ENCODE assay signal across 12 cellular contexts in genomic region chr11:15967966-15968365, GRCh38.
DNase-seq lines count a peak whose midpoint lies in the region; ATAC-seq, FAIRE-seq and TF ChIP-seq lines count a peak whose summit lies in the region.
"Had no signal": no experiment of that assay in that cellular context is flagged by ENCODE, and none has a peak within 500 bp of the region (broad histone marks: within the 10 kb centered on the region; RNA-seq: fewer than 3 reads in every experiment).

No MANE protein-coding gene starts in this region.

- SMC1A ChIA-PET in GM12878 (lab: Charles Lee; ENCODE audit: uncharacterized antibody, unreplicated experiment), result interaction anchor here (1.1 to 1.9 kb wide), 2 partner anchors 13 to 20 kb away, joined by 3 to 5 read pairs; no protein-coding TSS in a partner anchor

- H3K4me1 Mint-ChIP-seq in HFFc6 (ENCODE audit: low read depth), result peaks cover 36% of the 10 kb centered on the region
- H3K4me1 Mint-ChIP-seq: stimulated activated naive CD8-positive, alpha-beta T cell treated with anti-CD3 and anti-CD28 coated beads, Interleukin-15, amount 100 ng/mL, for 72 hours had no signal

- whole genome bisulfite sequencing in GM12878 (ENCODE audit: insufficient coverage, insufficient replicate concordance, low lambda C conversion rate, missing lambda C conversion rate), result 60% methylated on average over 2 of the region's 2 CpGs

- BruUV-seq in GM12878 (replicated peaks; lab: Mats Ljungman, UMichigan), result no TSS peak

- intact Hi-C loops in GM12878 (cut with micrococcal nuclease; ENCODE audit: unreplicated experiment), result no loop called here
- intact Hi-C loops in Right ventricle myocardium superior (cut with DNase I), result no loop called here

- POLR2A ChIA-PET in GM12878 (lab: Charles Lee), result interaction anchor here (0.7 kb wide), 1 partner anchor 14 kb away, joined by 3 read pairs; no protein-coding TSS in a partner anchor

- FAIRE-seq in GM12878 (lab: Jason Lieb, UNC) (no peak), RCC 7860 (lab: Jason Lieb, UNC) (no peak)

- TF ChIP-seq CTCF in HFFc6 (IDR thresholded peaks at IDR 0.05), result no peak
- no peak for TF ChIP-seq CTCF in GM12878 (IDR thresholded peaks at IDR 0.05 in 2 of 3, conservative IDR thresholded peaks at IDR 0.05 in 1 of 3; ENCODE audit: control insufficient read depth in 2 of 3, extremely low read depth in 1 of 3, insufficient read depth in 1 of 3, low read depth in 3 of 3, low read length in 3 of 3)
- TF ChIP-seq CTCF in GM13976 (IDR thresholded peaks at IDR 0.05; ENCODE audit: borderline replicate concordance, control extremely low read depth, extremely low read depth, insufficient read depth, missing control alignments), result no peak

- ATAC-seq in GM12878, result no peak
- ATAC-seq in Right ventricle myocardium superior (ENCODE audit: poor library complexity), result peak; percentile 31
- ATAC-seq: activated T-helper 17 cell treated with anti-CD3 and anti-CD28 coated beads, Interleukin-2, amount 50 U/mL, for 72 hours; stimulated activated naive CD8-positive, alpha-beta T cell treated with anti-CD3 and anti-CD28 coated beads, Interleukin-15, amount 100 ng/mL, for 72 hours had no signal

- no peak for TF ChIP-seq EP300 in GM12878 (IDR thresholded peaks at IDR 0.05; ENCODE audit: borderline replicate concordance in 1 of 2, control insufficient read depth in 1 of 2, low read depth in 2 of 2, low read length in 2 of 2)

- H3K36me3 Mint-ChIP-seq in HFFc6 (ENCODE audit: low read depth), result no peaks in the 10 kb centered on the region

- no peak for TF ChIP-seq POLR2A in GM12878 (IDR thresholded peaks at IDR 0.05; ENCODE audit: low read depth, low read length)

- CTCF ChIA-PET in GM12878 (lab: Yijun Ruan, JAX), result interaction anchor here (1.4 kb wide), 1 partner anchor 20 kb away, joined by 5 read pairs; no protein-coding TSS in a partner anchor

- H3K4me3 ChIP-seq in GM12878 (no peak overlapping the region), skin epidermis (no peak overlapping the region), SJCRH30 (no peak overlapping the region)

- H3K27ac ChIP-seq in GM12878 (ENCODE audit: control insufficient read depth, insufficient read depth) (no peak overlapping the region), skin epidermis (peak overlapping the region in 19 of 21 experiments; percentile 47 to 86 (median 68)), SJCRH30 (no peak overlapping the region)

- no peaks in the 10 kb centered on the region; the same call in 1 of the 2 replicates for H3K27me3 Mint-ChIP-seq in HFFc6 (ENCODE audit: insufficient read depth)
- H3K27me3 Mint-ChIP-seq: activated T-helper 17 cell treated with anti-CD3 and anti-CD28 coated beads, Interleukin-2, amount 50 U/mL, for 72 hours; stimulated activated naive CD8-positive, alpha-beta T cell treated with anti-CD3 and anti-CD28 coated beads, Interleukin-15, amount 100 ng/mL, for 72 hours had no signal

- H3K36me3 ChIP-seq in GM12878 (ENCODE audit: control insufficient read depth in 2 of 2, insufficient read depth in 2 of 2, low read length in 1 of 2), result no peaks in the 10 kb centered on the region
- H3K36me3 ChIP-seq in SJCRH30, result no peaks in the 10 kb centered on the region

- no peak for DNase-seq in HFFc6
- DNase-seq in GM12878 (ENCODE audit: low read depth, low spot score), result no peak
- DNase-seq in Right ventricle myocardium superior, result no peak
- no peak for DNase-seq in SJCRH30
- DNase-seq in GM13976 (ENCODE audit: low spot score), result no peak
- DNase-seq in RCC 7860 (ENCODE audit: low spot score), result no peak
- no peak for DNase-seq in NCI-H2227 treated with DMSO at 0.1 percent for 48 hours (lab: John Stamatoyannopoulos, UW)
- DNase-seq: NCI-H1694; stimulated activated naive CD8-positive, alpha-beta T cell treated with anti-CD3 and anti-CD28 coated beads, Interleukin-15, amount 100 ng/mL, for 72 hours had no signal

- H3K4me1 ChIP-seq in GM12878 (ENCODE audit: control insufficient read depth, insufficient read depth, low read length), result no peaks in the 10 kb centered on the region
- peaks cover 3% of the 10 kb centered on the region; the same call in 1 of the 2 replicates for H3K4me1 ChIP-seq in SJCRH30

- no peak overlapping the region for H2AFZ ChIP-seq in GM12878 (ENCODE audit: control insufficient read depth, low read depth, low read length)

- RAD21 ChIA-PET in GM12878 (lab: Charles Lee; ENCODE audit: unreplicated experiment), result interaction anchor here (0.9 kb wide), 1 partner anchor 23 kb away, joined by 3 read pairs; no protein-coding TSS in a partner anchor

- no peak overlapping the region for H3K4me3 Mint-ChIP-seq in HFFc6
- H3K4me3 Mint-ChIP-seq: activated T-helper 17 cell treated with anti-CD3 and anti-CD28 coated beads, Interleukin-2, amount 50 U/mL, for 72 hours; stimulated activated naive CD8-positive, alpha-beta T cell treated with anti-CD3 and anti-CD28 coated beads, Interleukin-15, amount 100 ng/mL, for 72 hours; T-helper 2 cell treated with Interferon-gamma antibody and Interleukin-4, amounts not matched to agents 5 μg/mL and 100 μg/mL, for 36 hours had no signal

- H3K9me3 Mint-ChIP-seq in HFFc6, result no peaks in the 10 kb centered on the region
- H3K9me3 Mint-ChIP-seq: T-helper 2 cell treated with Interferon-gamma antibody and Interleukin-4, amounts not matched to agents 5 μg/mL and 100 μg/mL, for 36 hours had no signal

- TF ChIP-seq RAD21 in GM12878 (IDR thresholded peaks at IDR 0.05; ENCODE audit: insufficient read depth, low read depth, low read length), result no peak

- in situ Hi-C loops in GM12878 (cut with MboI), result no loop called here
- in situ Hi-C loops in GM13976 (cut with MboI; ENCODE audit: low sequenced_read_pairs, unreplicated experiment), result no loop called here

- H3K9me3 ChIP-seq in GM12878 (replicated peaks; ENCODE audit: control insufficient read depth, insufficient read depth, low read length) (no peaks in the 10 kb centered on the region), SJCRH30 (replicated peaks) (no peaks in the 10 kb centered on the region)

- no peak overlapping the region for H3K4me2 ChIP-seq in GM12878 (ENCODE audit: control insufficient read depth, insufficient read depth)

- no peaks in the 10 kb centered on the region for H4K20me1 ChIP-seq in GM12878 (ENCODE audit: control insufficient read depth, insufficient read depth)

- H3K79me2 ChIP-seq in GM12878 (ENCODE audit: control insufficient read depth, insufficient read depth, low read length), result no peaks in the 10 kb centered on the region

- H3K9ac ChIP-seq in GM12878 (ENCODE audit: control insufficient read depth, insufficient read depth, low read length), result no peak overlapping the region

- peak overlapping the region; percentile 14 for H3K27ac Mint-ChIP-seq in HFFc6
- H3K27ac Mint-ChIP-seq: activated T-helper 17 cell treated with anti-CD3 and anti-CD28 coated beads, Interleukin-2, amount 50 U/mL, for 72 hours; stimulated activated naive CD8-positive, alpha-beta T cell treated with anti-CD3 and anti-CD28 coated beads, Interleukin-15, amount 100 ng/mL, for 72 hours; T-helper 2 cell treated with Interferon-gamma antibody and Interleukin-4, amounts not matched to agents 5 μg/mL and 100 μg/mL, for 36 hours had no signal

- no peaks in the 10 kb centered on the region for H3K27me3 ChIP-seq in GM12878 (replicated peaks in 1 of 2; ENCODE audit: control insufficient read depth in 2 of 2, insufficient read depth in 2 of 2, low read length in 1 of 2)
- no peaks in the 10 kb centered on the region for H3K27me3 ChIP-seq in SJCRH30

TF ChIP-seq in GM12878, 131 proteins besides CTCF, POLR2A, EP300 and RAD21:
- TF ChIP-seq ATF7 (IDR thresholded peaks at IDR 0.05; ENCODE audit: low read depth), result peak; percentile 22; the same call in 1 of the 2 replicates
- TF ChIP-seq, protein P1, sequence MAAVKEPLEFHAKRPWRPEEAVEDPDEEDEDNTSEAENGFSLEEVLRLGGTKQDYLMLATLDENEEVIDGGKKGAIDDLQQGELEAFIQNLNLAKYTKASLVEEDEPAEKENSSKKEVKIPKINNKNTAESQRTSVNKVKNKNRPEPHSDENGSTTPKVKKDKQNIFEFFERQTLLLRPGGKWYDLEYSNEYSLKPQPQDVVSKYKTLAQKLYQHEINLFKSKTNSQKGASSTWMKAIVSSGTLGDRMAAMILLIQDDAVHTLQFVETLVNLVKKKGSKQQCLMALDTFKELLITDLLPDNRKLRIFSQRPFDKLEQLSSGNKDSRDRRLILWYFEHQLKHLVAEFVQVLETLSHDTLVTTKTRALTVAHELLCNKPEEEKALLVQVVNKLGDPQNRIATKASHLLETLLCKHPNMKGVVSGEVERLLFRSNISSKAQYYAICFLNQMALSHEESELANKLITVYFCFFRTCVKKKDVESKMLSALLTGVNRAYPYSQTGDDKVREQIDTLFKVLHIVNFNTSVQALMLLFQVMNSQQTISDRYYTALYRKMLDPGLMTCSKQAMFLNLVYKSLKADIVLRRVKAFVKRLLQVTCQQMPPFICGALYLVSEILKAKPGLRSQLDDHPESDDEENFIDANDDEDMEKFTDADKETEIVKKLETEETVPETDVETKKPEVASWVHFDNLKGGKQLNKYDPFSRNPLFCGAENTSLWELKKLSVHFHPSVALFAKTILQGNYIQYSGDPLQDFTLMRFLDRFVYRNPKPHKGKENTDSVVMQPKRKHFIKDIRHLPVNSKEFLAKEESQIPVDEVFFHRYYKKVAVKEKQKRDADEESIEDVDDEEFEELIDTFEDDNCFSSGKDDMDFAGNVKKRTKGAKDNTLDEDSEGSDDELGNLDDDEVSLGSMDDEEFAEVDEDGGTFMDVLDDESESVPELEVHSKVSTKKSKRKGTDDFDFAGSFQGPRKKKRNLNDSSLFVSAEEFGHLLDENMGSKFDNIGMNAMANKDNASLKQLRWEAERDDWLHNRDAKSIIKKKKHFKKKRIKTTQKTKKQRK (IDR thresholded peaks at IDR 0.05; ENCODE audit: low read depth, low read length), result no peak

Comparison
In these comparisons a context has a peak if more than half of its experiments do, and no peak if none do; other contexts are left out.
1. H3K27ac ChIP-seq: peak in skin epidermis (19 of 21); none in GM12878 (single experiment) and SJCRH30 (single experiment).